Comparison of ENCODE assay signal across 8 cellular contexts in genomic region chr7:83677180-83677866, GRCh38. TPM values are rescaled to one million over a fixed set of nuclear protein-coding genes. Genes with fewer than 3 reads are reported as not detected.
A peak's percentile ranks its signal among the peaks of the same experiment; 100 is the strongest.
DNase-seq lines count a peak whose midpoint lies in the region; ATAC-seq, FAIRE-seq and TF ChIP-seq lines count a peak whose summit lies in the region.

No MANE protein-coding gene starts in this region.

- H3K9me3 Mint-ChIP-seq in nephron = no peaks in the 10 kb centered on the region

- no peaks in the 10 kb centered on the region for H3K36me3 Mint-ChIP-seq in nephron (ENCODE audit: low read depth)

- DNase-seq in Daoy (ENCODE audit: low read depth) (peak; percentile 95), NCI-H1436 (lab: John Stamatoyannopoulos, UW) (peak; percentile 18), body of pancreas (peak in 1 of 4 donors; percentile 14), GM12892 (ENCODE audit: insufficient read length) (no peak)
- no peak for DNase-seq in stimulated activated CD4-positive, alpha-beta T cell treated with anti-CD3 and anti-CD28 coated beads, Interleukin-4, amount 100 ng/mL, for 1 hour

- no peak for TF ChIP-seq CTCF in body of pancreas (IDR thresholded peaks at IDR 0.05)
- TF ChIP-seq CTCF in nephron (IDR thresholded peaks at IDR 0.05; ENCODE audit: unreplicated experiment in 3 of 3) = no peak

- H3K27ac Mint-ChIP-seq in nephron = peak overlapping the region; percentile 59 to 94 (median 87)

- H3K4me3 ChIP-seq in body of pancreas = no peak overlapping the region

- no peak for FAIRE-seq in GM12892 (lab: Jason Lieb, UNC)

- ATAC-seq in body of pancreas (peak; percentile 18), HG03196 (IDR thresholded peaks at IDR 0.05; ENCODE audit: unreplicated experiment) (no peak), GM21526 (IDR thresholded peaks at IDR 0.05; ENCODE audit: low FRiP score, unreplicated experiment) (no peak)

- no peaks in the 10 kb centered on the region for H3K27me3 ChIP-seq in body of pancreas

- intact Hi-C loops in body of pancreas (cut with DNase I) = no loop called here

- H3K4me1 ChIP-seq in body of pancreas = no peaks in the 10 kb centered on the region

- H3K36me3 ChIP-seq in body of pancreas (replicated peaks in 1 of 2; ENCODE audit: insufficient read depth in 1 of 2, low read depth in 2 of 2) = no peaks in the 10 kb centered on the region

- H3K27me3 Mint-ChIP-seq in nephron (ENCODE audit: low read depth) = no peaks in the 10 kb centered on the region

- peaks cover 21% of the 10 kb centered on the region for H3K4me1 Mint-ChIP-seq in nephron

- H3K4me3 Mint-ChIP-seq in nephron = no peak overlapping the region

- no peaks in the 10 kb centered on the region for H3K9me3 ChIP-seq in body of pancreas

- WGBS in body of pancreas, 2 donors = 59 to 60% methylated on average over 4 of the region's 4 CpGs

- no peak overlapping the region for H3K27ac ChIP-seq in body of pancreas

- TF ChIP-seq POLR2A in body of pancreas (IDR thresholded peaks at IDR 0.05) = no peak
- no peak for TF ChIP-seq POLR2A in GM12892 (IDR thresholded peaks at IDR 0.05; ENCODE audit: low read depth, low read length)

RNA-seq across cellular contexts. Expression of gene SEMA3E, which starts 28.4 kb away (rescaled TPM):
- 5.7 and 6.0 TPM in 2 replicates for total RNA-seq in Daoy (2014; rRNA removed; shearing (Covaris generic))
- 10 to 100 TPM in 1 of 2 donors, under 1 TPM in 1; under 0.01 to 20.5 TPM for total RNA-seq in body of pancreas
- polyA plus RNA-seq in GM12892 (2012; ENCODE audit: missing spikeins) = not detected

Comparison
In these comparisons a context has a peak if more than half of its experiments do, and no peak if none do; other contexts are left out.
1. DNase-seq: peak in Daoy (single experiment) and NCI-H1436 (single experiment); none in GM12892 (single experiment) and stimulated activated CD4-positive, alpha-beta T cell treated with anti-CD3 and anti-CD28 coated beads, Interleukin-4, amount 100 ng/mL, for 1 hour (single experiment).